11 cellular contexts compared by ENCODE assay signal in the genomic region with DNA sequence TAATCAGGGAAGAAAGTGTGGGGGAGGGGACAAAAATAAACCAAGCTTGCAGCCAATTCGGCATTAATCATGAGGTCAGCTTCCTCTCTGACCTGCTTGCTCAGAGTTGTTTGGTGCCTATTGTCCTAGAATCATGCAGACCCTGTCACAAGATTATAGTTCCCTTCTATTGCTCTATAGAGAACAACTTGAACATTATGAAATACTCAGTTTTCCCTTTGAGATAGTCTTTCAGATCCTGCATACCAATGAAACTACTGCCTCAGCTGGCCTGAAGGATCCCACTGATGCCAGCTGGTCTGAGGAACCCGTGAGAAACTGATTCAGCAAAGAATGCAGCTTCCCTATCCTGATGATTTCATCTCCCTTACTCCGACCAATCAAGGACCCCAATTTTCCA. TPM values are rescaled to one million over a fixed set of nuclear protein-coding genes. Genes with fewer than 3 reads are reported as not detected.
A peak's percentile ranks its signal among the peaks of the same experiment; 100 is the strongest.
DNase-seq lines count a peak whose midpoint lies in the region; ATAC-seq and TF ChIP-seq lines count a peak whose summit lies in the region.
"Had no signal": no experiment of that assay in that cellular context is flagged by ENCODE, and none has a peak within 500 bp of the region (broad histone marks: within the 10 kb centered on the region; RNA-seq: fewer than 3 reads in every experiment).

No MANE protein-coding gene starts in this region.

- no peak overlapping the region for H2AK5ac ChIP-seq in H9 (ENCODE audit: insufficient read length, low read length)

- no peak overlapping the region for H3K18ac ChIP-seq in H9 (ENCODE audit: insufficient read length, low read depth, low read length)

- H3K27me3 Mint-ChIP-seq in activated T-helper 17 cell treated with anti-CD3 and anti-CD28 coated beads, Interleukin-2, amount 50 U/mL, for 72 hours = no peaks in the 10 kb centered on the region
- peaks cover 67% of the 10 kb centered on the region for H3K27me3 Mint-ChIP-seq in H9 (ENCODE audit: low read depth)

- H3K27ac Mint-ChIP-seq in activated T-helper 17 cell treated with anti-CD3 and anti-CD28 coated beads, Interleukin-2, amount 50 U/mL, for 72 hours = no peak overlapping the region
- no peak overlapping the region; a peak in 1 of 7 replicates for H3K27ac Mint-ChIP-seq in H9

- H3K4me2 ChIP-seq in H9 (ENCODE audit: insufficient read depth, insufficient read length, low read length) = no peak overlapping the region

- H3T11ph ChIP-seq in H9 (ENCODE audit: low read length) = no peak overlapping the region

- peaks cover 25% of the 10 kb centered on the region; the same call in 1 of the 2 replicates for H3K27me3 ChIP-seq in H9 (ENCODE audit: insufficient read depth, low read length)
- H3K27me3 ChIP-seq: ascending aorta, SJSA1 had no signal

- H2BK12ac ChIP-seq in H9 (ENCODE audit: insufficient read length, low read depth, low read length) = no peak overlapping the region

- no peak overlapping the region for H2BK15ac ChIP-seq in H9 (ENCODE audit: low read depth, low read length)

- H4K5ac ChIP-seq in H9 (ENCODE audit: insufficient read length, low read depth, low read length) = no peak overlapping the region

- no peak overlapping the region for H2AFZ ChIP-seq in H9 (ENCODE audit: low read length)

- H4K8ac ChIP-seq in H9 (replicated peaks; ENCODE audit: insufficient read length, low read depth, low read length) = no peak overlapping the region

- no peak for ATAC-seq in activated T-helper 17 cell treated with anti-CD3 and anti-CD28 coated beads, Interleukin-2, amount 50 U/mL, for 72 hours (replicated peaks)
- ATAC-seq in left ventricle myocardium superior = peak; percentile 27
- ATAC-seq in sciatic nerve = peak; percentile 58
- ATAC-seq in HG03039 (IDR thresholded peaks at IDR 0.05; ENCODE audit: unreplicated experiment) = no peak
- ATAC-seq in HG03520 (IDR thresholded peaks at IDR 0.05; ENCODE audit: unreplicated experiment) = no peak

- no peak overlapping the region for H3K56ac ChIP-seq in H9 (ENCODE audit: insufficient read length, low read depth, low read length)

- no CpG with 5 or more reads among the region's 3 CpGs for WGBS in H9 (ENCODE audit: extremely low coverage, insufficient read length, low lambda C conversion rate)

- no peaks in the 10 kb centered on the region for H3K9me3 ChIP-seq in H9 (ENCODE audit: control insufficient read depth, low read depth, low read length)
- H3K9me3 ChIP-seq: ascending aorta, SJSA1 had no signal

- H3K79me1 ChIP-seq in H9 (ENCODE audit: insufficient read depth, low read depth, low read length, poor library complexity, severe bottlenecking) = no peaks in the 10 kb centered on the region

- no peak overlapping the region for H2BK20ac ChIP-seq in H9 (ENCODE audit: low read depth, low read length, poor library complexity, severe bottlenecking)

- intact Hi-C loops in left ventricle myocardium superior (cut with micrococcal nuclease) = no loop called here
- intact Hi-C loops in sciatic nerve (cut with DNase I) = no loop called here

- H3K79me2 ChIP-seq in H9 (ENCODE audit: insufficient read depth, low read length) = no peaks in the 10 kb centered on the region

- no peak overlapping the region for H2BK120ac ChIP-seq in H9 (ENCODE audit: low read depth, low read length, poor library complexity, severe bottlenecking)

- peaks cover 7% of the 10 kb centered on the region for H3K23me2 ChIP-seq in H9 (ENCODE audit: insufficient read length, low read depth, low read length, poor library complexity, severe bottlenecking)

- H3K4ac ChIP-seq in H9 (ENCODE audit: low read depth, low read length) = no peak overlapping the region

- H3K4me3 Mint-ChIP-seq in activated T-helper 17 cell treated with anti-CD3 and anti-CD28 coated beads, Interleukin-2, amount 50 U/mL, for 72 hours = peak overlapping the region; percentile 84
- peak overlapping the region in 1 of 2 experiments; percentile 52; a peak in 3 of 5 replicates for H3K4me3 Mint-ChIP-seq in H9

- H3K14ac ChIP-seq in H9 (ENCODE audit: insufficient read depth, low read length) = no peak overlapping the region

- no peak overlapping the region for H3K27ac ChIP-seq in H9 (ENCODE audit: insufficient read length, low read depth, low read length)
- H3K27ac ChIP-seq: SJSA1 had no signal

- DNase-seq in HT1080 (ENCODE audit: low read depth) (peak; percentile 39), left ventricle myocardium superior (no peak), sciatic nerve (ENCODE audit: low spot score) (no peak), H9 (no peak)
- DNase-seq: kidney glomerular epithelial cell, NCI-H1092 had no signal

- H3K9ac ChIP-seq in H9 (ENCODE audit: extremely low read depth, insufficient read length, low read length) = no peak overlapping the region

- H3K36me3 Mint-ChIP-seq in activated T-helper 17 cell treated with anti-CD3 and anti-CD28 coated beads, Interleukin-2, amount 50 U/mL, for 72 hours (ENCODE audit: low read depth) = no peaks in the 10 kb centered on the region
- H3K36me3 Mint-ChIP-seq in H9 (ENCODE audit: insufficient read depth in 1 of 3, low read depth in 3 of 3) = no peaks in the 10 kb centered on the region

- TF ChIP-seq CTCF in H9 (conservative IDR thresholded peaks at IDR 0.05) = no peak

- H4K20me1 ChIP-seq in H9 (ENCODE audit: control insufficient read depth, insufficient read depth, insufficient read length) = no peaks in the 10 kb centered on the region

- H3K9me3 Mint-ChIP-seq in activated T-helper 17 cell treated with anti-CD3 and anti-CD28 coated beads, Interleukin-2, amount 50 U/mL, for 72 hours = no peaks in the 10 kb centered on the region
- H3K9me3 Mint-ChIP-seq in H9 = no peaks in the 10 kb centered on the region

- H4K91ac ChIP-seq in H9 (ENCODE audit: insufficient read length, low read depth, low read length) = no peak overlapping the region

- H2BK5ac ChIP-seq in H9 (ENCODE audit: insufficient read length, low read length) = no peak overlapping the region

- no peaks in the 10 kb centered on the region for H3K4me1 Mint-ChIP-seq in activated T-helper 17 cell treated with anti-CD3 and anti-CD28 coated beads, Interleukin-2, amount 50 U/mL, for 72 hours
- H3K4me1 Mint-ChIP-seq in H9 = peaks cover 3 to 6% of the 10 kb centered on the region in 2 experiments

- H3K4me1 ChIP-seq in H9 (ENCODE audit: insufficient read depth, low read length) = no peaks in the 10 kb centered on the region

- H3K23ac ChIP-seq in H9 (ENCODE audit: insufficient read length, low read depth, low read length) = no peak overlapping the region

RNA-seq across cellular contexts. Expression of a gene that starts 1.0 kb away (rescaled TPM):
- 1.9 and 2.0 TPM in 2 replicates for total RNA-seq in HT1080 (2014; rRNA removed; shearing (Covaris generic))
- polyA plus RNA-seq in HT1080 (2015; cell fraction: cytosol; rRNA removed) = 5.2 and 5.3 TPM in 2 replicates
- 8.2 and 12.1 TPM in 2 replicates for polyA plus RNA-seq in HT1080 (2015; cell fraction: nucleus; rRNA removed)
- total RNA-seq in activated T-helper 17 cell treated with anti-CD3 and anti-CD28 coated beads, Interleukin-2, amount 50 U/mL, for 72 hours = 1 to 10 TPM; 1.8 to 4.0 TPM
- total RNA-seq in left ventricle myocardium superior (7.5 TPM), sciatic nerve (13.5 TPM), H9 (2021) (0.55 and 0.83 TPM in 2 replicates)

RNA-seq across cellular contexts. Expression of a gene that starts 31.2 kb away (rescaled TPM):
- total RNA-seq in HT1080 (2014; rRNA removed; shearing (Covaris generic)) = not detected in 2 replicates
- not detected in 2 replicates for polyA plus RNA-seq in HT1080 (2015; cell fraction: cytosol; rRNA removed)
- polyA plus RNA-seq in HT1080 (2015; cell fraction: nucleus; rRNA removed) = 0.12 and 0.17 TPM in 2 replicates
- not detected for total RNA-seq in activated T-helper 17 cell treated with anti-CD3 and anti-CD28 coated beads, Interleukin-2, amount 50 U/mL, for 72 hours
- total RNA-seq in left ventricle myocardium superior = 168 TPM
- 1.8 TPM for total RNA-seq in sciatic nerve
- not detected in 2 replicates for total RNA-seq in H9 (2021)

Comparison
In these comparisons a context has a peak if more than half of its experiments do, and no peak if none do; other contexts are left out.
1. ATAC-seq: peak in left ventricle myocardium superior (single experiment) and sciatic nerve (single experiment); none in activated T-helper 17 cell treated with anti-CD3 and anti-CD28 coated beads, Interleukin-2, amount 50 U/mL, for 72 hours (single experiment), HG03039 (single experiment) and HG03520 (single experiment).
2. RNA of a gene that starts 31.2 kb away (total RNA-seq): 168 TPM in left ventricle myocardium superior (single experiment); 1.8 TPM in sciatic nerve (single experiment), not detected in H9, not detected in HT1080 and not detected in activated T-helper 17 cell treated with anti-CD3 and anti-CD28 coated beads, Interleukin-2, amount 50 U/mL, for 72 hours; every median in the first group is over 10 times any median in the second.